ENCODE assay signal across 8 cellular contexts in genomic region chr17:65562206-65562531, GRCh38. TPM values are rescaled to one million over a fixed set of nuclear protein-coding genes. Genes with fewer than 3 reads are reported as not detected.
DNase-seq lines count a peak whose midpoint lies in the region; ATAC-seq and TF ChIP-seq lines count a peak whose summit lies in the region.

No MANE protein-coding gene starts in this region.

- H3K27ac ChIP-seq in BLaER1 treated with 17β-estradiol and CSF1 and Interleukin-3, amounts not matched to agents 10 nM and 100 nM, result no peak overlapping the region
- H3K27ac ChIP-seq in KMS-11, result no peak overlapping the region

- H3K9me3 ChIP-seq in BLaER1 treated with 17β-estradiol and CSF1 and Interleukin-3, amounts not matched to agents 10 nM and 100 nM (replicated peaks in 1 of 11), result no peaks in the 10 kb centered on the region

- TF ChIP-seq CTCF in KMS-11 (conservative IDR thresholded peaks at IDR 0.05; ENCODE audit: low read depth, low read length) (no peak), choroid plexus epithelial cell (conservative IDR thresholded peaks at IDR 0.05; ENCODE audit: low read depth, low read length) (no peak), nephron progenitor cell (IDR thresholded peaks at IDR 0.05) (no peak)

- H3K4me1 ChIP-seq in BLaER1 treated with 17β-estradiol and CSF1 and Interleukin-3, amounts not matched to agents 10 nM and 100 nM, result peaks cover 37 to 58% (median 52%) of the 10 kb centered on the region in 10 experiments
- H3K4me1 ChIP-seq in KMS-11 (ENCODE audit: low read depth, poor library complexity, severe bottlenecking), result peaks cover 13% of the 10 kb centered on the region

- H3K79me2 ChIP-seq in KMS-11 (ENCODE audit: insufficient read depth, low read depth), result peaks cover 15% of the 10 kb centered on the region; the same call in 1 of the 2 replicates

- 0 out of 22 replicates have a peak overlapping the region, but pooled peaks of 1 of the 11 experiments have one; percentile 30 for H3K9ac ChIP-seq in BLaER1 treated with 17β-estradiol and CSF1 and Interleukin-3, amounts not matched to agents 10 nM and 100 nM
- H3K9ac ChIP-seq in KMS-11, result no peak overlapping the region; the same call in 1 of the 2 replicates

- peak overlapping the region; percentile 79 for H3K27ac Mint-ChIP-seq in nephron progenitor cell

- H2AFZ ChIP-seq in KMS-11 (ENCODE audit: low read depth), result peak overlapping the region; percentile 98

- no peaks in the 10 kb centered on the region for H3K27me3 Mint-ChIP-seq in nephron progenitor cell (ENCODE audit: low read depth, poor library complexity)

- H3K36me3 Mint-ChIP-seq in nephron progenitor cell (ENCODE audit: low read depth), result no peaks in the 10 kb centered on the region

- H3K4me2 ChIP-seq in BLaER1 treated with 17β-estradiol and CSF1 and Interleukin-3, amounts not matched to agents 10 nM and 100 nM, result peak overlapping the region; percentile 62 to 99 (median 80)
- H3K4me2 ChIP-seq in KMS-11, result peak overlapping the region; percentile 86; the same call in 1 of the 2 replicates

- peak overlapping the region; percentile 81 for H3K4me3 Mint-ChIP-seq in nephron progenitor cell

- peak overlapping the region; percentile 75 to 91 (median 81); a peak in 14 of 20 replicates for H3K4me3 ChIP-seq in BLaER1 treated with 17β-estradiol and CSF1 and Interleukin-3, amounts not matched to agents 10 nM and 100 nM
- no peak overlapping the region for H3K4me3 ChIP-seq in KMS-11 (IDR thresholded peaks at IDR 0.05; ENCODE audit: insufficient read depth, low read depth, low read length)
- peak overlapping the region; percentile 68 for H3K4me3 ChIP-seq in choroid plexus epithelial cell (ENCODE audit: low read depth, low read length)

- no peaks in the 10 kb centered on the region; a peak in 1 of 22 replicates for H3K36me3 ChIP-seq in BLaER1 treated with 17β-estradiol and CSF1 and Interleukin-3, amounts not matched to agents 10 nM and 100 nM
- no peaks in the 10 kb centered on the region for H3K36me3 ChIP-seq in KMS-11 (ENCODE audit: insufficient read depth)

- DNase-seq in choroid plexus epithelial cell (ENCODE audit: low read depth) (no peak), nephron progenitor cell (no peak), OCI-M1 (lab: John Stamatoyannopoulos, UW) (no peak), mucosa of gallbladder (ENCODE audit: low spot score) (no peak)

- peaks cover 0 to 31% (median 9%) of the 10 kb centered on the region in 11 experiments; a peak in 14 of 22 replicates for H4K20me1 ChIP-seq in BLaER1 treated with 17β-estradiol and CSF1 and Interleukin-3, amounts not matched to agents 10 nM and 100 nM
- H4K20me1 ChIP-seq in KMS-11 (ENCODE audit: insufficient read depth), result no peaks in the 10 kb centered on the region

- peaks cover 34% of the 10 kb centered on the region for H3K4me1 Mint-ChIP-seq in nephron progenitor cell

- ATAC-seq in GM18520 (IDR thresholded peaks at IDR 0.05; ENCODE audit: unreplicated experiment), result no peak
- ATAC-seq in HG02973 (IDR thresholded peaks at IDR 0.05; ENCODE audit: unreplicated experiment), result no peak

- no peaks in the 10 kb centered on the region for H3K9me3 Mint-ChIP-seq in nephron progenitor cell

- H3K27me3 ChIP-seq in BLaER1 treated with 17β-estradiol and CSF1 and Interleukin-3, amounts not matched to agents 10 nM and 100 nM, result peaks cover 22 to 37% (median 30%) of the 10 kb centered on the region in 11 experiments
- H3K27me3 ChIP-seq in KMS-11 (ENCODE audit: insufficient read depth, low read depth), result no peaks in the 10 kb centered on the region; the same call in 1 of the 2 replicates

RNA-seq across cellular contexts. Expression of gene AXIN2, which starts 0.7 kb away (rescaled TPM):
- 14.4 TPM for total RNA-seq in mucosa of gallbladder
